ENCODE assay signal across 23 cellular contexts in the genomic region with DNA sequence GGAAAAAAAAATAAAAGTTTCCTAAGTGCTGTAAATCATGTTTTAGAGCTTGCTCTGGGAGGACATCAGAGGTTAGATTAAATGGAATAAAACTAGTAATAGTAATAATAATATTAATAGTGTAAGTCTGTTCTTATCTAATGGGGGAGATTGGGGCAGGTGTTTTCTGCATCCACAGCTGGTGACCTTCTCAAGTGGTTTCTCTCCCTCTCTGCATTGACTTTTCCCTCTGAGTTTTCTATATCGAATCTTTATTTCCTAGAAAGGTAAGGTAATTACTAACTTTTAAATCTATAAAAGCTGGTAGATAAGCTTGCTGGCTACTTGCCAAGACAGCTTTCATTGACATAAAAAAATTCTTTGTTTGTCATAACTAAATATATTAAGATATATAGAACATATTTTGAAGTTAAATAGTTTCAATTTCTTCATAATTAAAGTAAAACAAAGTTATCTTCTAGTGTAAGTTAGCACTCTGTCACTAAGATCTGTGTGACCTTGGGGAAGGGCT.
"Had no signal": no experiment of that assay in that cellular context is flagged by ENCODE, and none has a peak within 500 bp of the region (broad histone marks: within the 10 kb centered on the region; RNA-seq: fewer than 3 reads in every experiment).

No MANE protein-coding gene starts in this region.

- ATAC-seq: HepG2, T-cell had no signal

- H3K9me3 ChIP-seq: SK-N-SH had no signal

- FAIRE-seq: HepG2, RCC 7860 had no signal

- H3K27ac ChIP-seq: KMS-11 had no signal

- DNase-seq: IMR-90, Kasumi-1, MM.1S, MV-4-11, NCI-H1048, NCI-H1436, NCI-H187, NCI-H2029, NCI-H2081 treated with DMSO at 0.1 percent for 48 hours, NCI-H2171, NCI-H226, NCI-H446, NCI-H510A, NCI-H524 treated with DMSO at 0.1 percent for 48 hours, NCI-H774, RPMI8226, SHP77, SK-N-SH, SW 1271, T-cell had no signal
